10 cellular contexts compared by ENCODE assay signal in the genomic region with DNA sequence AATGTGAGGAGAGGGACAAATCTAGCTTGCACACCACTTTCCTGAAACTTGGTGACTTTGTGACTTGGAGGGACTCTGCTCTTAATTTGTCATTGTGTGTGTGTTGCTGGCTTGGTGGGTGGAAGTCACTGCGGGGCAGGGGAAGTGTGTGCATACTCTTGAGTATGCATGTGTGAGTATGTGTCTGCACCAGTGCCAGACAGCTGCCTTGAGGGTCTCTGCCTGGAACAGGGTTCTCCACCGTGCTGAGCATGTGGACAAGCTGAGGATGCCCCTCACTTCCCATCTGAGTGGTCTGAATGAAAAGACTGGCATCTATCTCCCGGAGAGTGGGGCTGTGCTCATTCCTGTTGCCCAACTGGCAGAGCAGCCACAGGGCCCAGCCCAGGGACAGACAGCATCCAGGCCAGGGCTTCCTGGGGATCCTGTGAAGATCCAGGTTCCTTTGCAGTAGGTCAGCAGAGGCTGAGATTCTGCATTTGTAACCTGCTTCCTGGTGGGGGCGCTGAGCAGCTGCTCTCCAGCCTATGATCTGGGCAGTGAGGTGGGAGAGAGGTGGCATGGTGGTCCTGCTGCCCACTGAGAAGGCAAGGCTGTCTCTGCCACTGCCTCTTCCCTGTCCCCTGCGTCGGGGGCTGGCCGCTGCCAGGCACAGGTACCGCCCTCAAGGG.
DNase-seq lines count a peak whose midpoint lies in the region; ATAC-seq and TF ChIP-seq lines count a peak whose summit lies in the region.
"Had no signal": no experiment of that assay in that cellular context is flagged by ENCODE, and none has a peak within 500 bp of the region (broad histone marks: within the 10 kb centered on the region; RNA-seq: fewer than 3 reads in every experiment).

No MANE protein-coding gene starts in this region.

- CTCF ChIA-PET in IMR-90 (lab: Yijun Ruan, JAX), result interaction anchor here (0.8 to 1.3 kb wide), 2 partner anchors 77 to 547 kb away, joined by 3 read pairs; no protein-coding TSS in a partner anchor

- H3K79me1 ChIP-seq in IMR-90 (ENCODE audit: low read depth in 1 of 2, low read length in 2 of 2), result no peaks in the 10 kb centered on the region

- DNase-seq in BE2C (no peak), IMR-90 (no peak), choroid plexus epithelial cell (ENCODE audit: low read depth) (no peak), NCI-H2029 (lab: John Stamatoyannopoulos, UW) (no peak), dedifferentiated amniotic fluid mesenchymal stem cell (ENCODE audit: extremely low spot score) (no peak)
- DNase-seq in stimulated activated CD4-positive, alpha-beta T cell treated with anti-CD3 and anti-CD28 coated beads, Interleukin-1b, Interleukin-23, amount 100 ng/mL, for 48 hours, result no peak
- DNase-seq: NCI-H1105, occipital lobe had no signal

- H3K27me3 ChIP-seq in BE2C, result no peaks in the 10 kb centered on the region
- no peaks in the 10 kb centered on the region for H3K27me3 ChIP-seq in IMR-90 (ENCODE audit: control insufficient read depth, insufficient read depth, low read length)

- H3K18ac ChIP-seq in IMR-90 (ENCODE audit: low read depth, low read length), result peak overlapping the region; percentile 74

- H4K5ac ChIP-seq in IMR-90 (ENCODE audit: low read depth, low read length), result peak overlapping the region; percentile 21; the same call in 1 of the 2 replicates

- no peaks in the 10 kb centered on the region for H3K36me3 ChIP-seq in BE2C
- H3K36me3 ChIP-seq in IMR-90 (ENCODE audit: control insufficient read depth, insufficient read depth, low read length), result no peaks in the 10 kb centered on the region
- no peaks in the 10 kb centered on the region for H3K36me3 ChIP-seq in mesodermal cell (ENCODE audit: control insufficient read depth, insufficient read depth, low read length)

- 78% methylated on average over 3 of the region's 8 CpGs; no CpG with 5 or more reads in 1 of the 2 experiments for WGBS in IMR-90 (ENCODE audit: extremely low coverage in 2 of 2, insufficient read length in 1 of 2), 2 experiments
- 59 to 63% methylated on average over 3 to 8 of the region's 8 CpGs for WGBS in mesodermal cell (ENCODE audit: insufficient coverage in 2 of 2), 2 experiments

- 0 out of 2 replicates have a peak overlapping the region, but pooled peaks have one; percentile 75 for H3K14ac ChIP-seq in IMR-90 (replicated peaks; ENCODE audit: low read depth, low read length)

- H2BK5ac ChIP-seq in IMR-90 (ENCODE audit: low read depth, low read length, poor library complexity, severe bottlenecking), result no peak overlapping the region

- dilution Hi-C loops in IMR-90 (cut with HindIII; ENCODE audit: low sequenced_read_pairs, unreplicated experiment), result no loop called here

- TF ChIP-seq CTCF in BE2C (IDR thresholded peaks at IDR 0.05; ENCODE audit: low read depth, low read length) (peak; percentile 43), IMR-90 (conservative IDR thresholded peaks at IDR 0.05; ENCODE audit: low read depth, low read length) (peak; percentile 35), choroid plexus epithelial cell (conservative IDR thresholded peaks at IDR 0.05; ENCODE audit: low read depth, low read length) (peak; percentile 54)

- TF ChIP-seq RAD21 in IMR-90 (IDR thresholded peaks at IDR 0.05; ENCODE audit: low read length), result peak; percentile 21; the same call in 1 of the 2 replicates

- H4K8ac ChIP-seq in IMR-90 (ENCODE audit: low read depth in 2 of 2, low read length in 2 of 2), result peak overlapping the region; percentile 34 to 70; a peak in 2 of 4 replicates

- H3K9ac ChIP-seq in IMR-90 (ENCODE audit: low read depth, low read length), result no peak overlapping the region

- in situ Hi-C loops in IMR-90 (cut with MboI; ENCODE audit: low sequenced_read_pairs), result no loop called here

- H4K20me1 ChIP-seq in IMR-90 (ENCODE audit: insufficient read depth, low read length), result no peaks in the 10 kb centered on the region

- H3K9me3 ChIP-seq in BE2C (no peaks in the 10 kb centered on the region), IMR-90 (ENCODE audit: control insufficient read depth, insufficient read depth, low read length) (no peaks in the 10 kb centered on the region), mesodermal cell (ENCODE audit: control insufficient read depth, low read length) (no peaks in the 10 kb centered on the region)

- intact Hi-C loops in IMR-90 (cut with micrococcal nuclease), result no loop called here

- peak overlapping the region; percentile 56 for H3K4ac ChIP-seq in IMR-90 (ENCODE audit: low read depth, low read length)

- peak overlapping the region; percentile 50 for H2AFZ ChIP-seq in IMR-90 (replicated peaks; ENCODE audit: low read length, poor library complexity)

- H2BK15ac ChIP-seq in IMR-90 (ENCODE audit: low read depth, low read length), result peak overlapping the region; percentile 77; the same call in 2 of the 3 replicates

- peak overlapping the region; percentile 96 for H2AK5ac ChIP-seq in IMR-90 (ENCODE audit: low read depth, low read length)

- peak overlapping the region; percentile 65 for H2BK120ac ChIP-seq in IMR-90 (ENCODE audit: low read depth, low read length)

- no peak overlapping the region for H3K56ac ChIP-seq in IMR-90 (ENCODE audit: extremely low read depth, insufficient read depth, low read length)

- no peak overlapping the region for H3K23ac ChIP-seq in IMR-90 (ENCODE audit: low read depth, low read length)

- H3K4me3 ChIP-seq in BE2C (ENCODE audit: low read depth, low read length), result no peak overlapping the region
- no peak overlapping the region for H3K4me3 ChIP-seq in IMR-90 (ENCODE audit: insufficient read depth, low read depth, low read length)
- H3K4me3 ChIP-seq in choroid plexus epithelial cell (ENCODE audit: low read depth, low read length), result no peak overlapping the region
- H3K4me3 ChIP-seq in mesodermal cell (ENCODE audit: extremely low read depth, insufficient read depth, low read length, poor library complexity, severe bottlenecking), result no peak overlapping the region

- no peak overlapping the region for H3K4me2 ChIP-seq in IMR-90 (ENCODE audit: low read depth, low read length)

- no TSS peak for BruUV-seq in IMR-90 (replicated peaks; lab: Mats Ljungman, UMichigan)

- H3K9me1 ChIP-seq in IMR-90 (ENCODE audit: insufficient read depth, low read length), result peaks cover 25% of the 10 kb centered on the region

- peaks cover 11% of the 10 kb centered on the region for H3K4me1 ChIP-seq in BE2C
- peaks cover 39% of the 10 kb centered on the region for H3K4me1 ChIP-seq in IMR-90 (ENCODE audit: control insufficient read depth, insufficient read depth, low read length)
- H3K4me1 ChIP-seq in mesodermal cell (ENCODE audit: control insufficient read depth, insufficient read depth, low read length, poor library complexity, severe bottlenecking), result peaks cover 78% of the 10 kb centered on the region

- H3K27ac ChIP-seq in IMR-90 (ENCODE audit: insufficient read depth, low read length) (no peak overlapping the region), mesodermal cell (ENCODE audit: low read depth, low read length, severe bottlenecking) (peak overlapping the region; percentile 17)

- no peak for ATAC-seq in IMR-90 (ENCODE audit: low read depth)
- no peak for ATAC-seq in HG03045 (IDR thresholded peaks at IDR 0.05; ENCODE audit: unreplicated experiment)

- TF ChIP-seq POLR2A in IMR-90 (IDR thresholded peaks at IDR 0.05; ENCODE audit: low read depth, low read length), result no peak

- peak overlapping the region; percentile 70 for H2AK9ac ChIP-seq in IMR-90 (replicated peaks; ENCODE audit: low read depth, low read length, poor library complexity)

- POLR2A ChIA-PET in IMR-90 (lab: Charles Lee; ENCODE audit: unreplicated experiment), result no interaction called here

- peak overlapping the region; percentile 50 for H2BK20ac ChIP-seq in IMR-90 (ENCODE audit: low read depth, low read length)

- H4K91ac ChIP-seq in IMR-90 (ENCODE audit: insufficient read depth, low read depth, low read length), result peak overlapping the region; percentile 58

TF ChIP-seq in IMR-90, 13 proteins besides CTCF, POLR2A, EP300 and RAD21:
- TF ChIP-seq NFE2L2 (IDR thresholded peaks at IDR 0.05; ENCODE audit: low read depth, low read length) (no peak), CEBPB (IDR thresholded peaks at IDR 0.05; ENCODE audit: low read depth, low read length) (no peak), FOS (IDR thresholded peaks at IDR 0.05; ENCODE audit: low read depth, low read length) (no peak), SMC3 (IDR thresholded peaks at IDR 0.05; ENCODE audit: low read depth, low read length) (no peak), MXI1 (IDR thresholded peaks at IDR 0.05; ENCODE audit: borderline replicate concordance, low read depth, low read length) (no peak), CHD1 (IDR thresholded peaks at IDR 0.05; ENCODE audit: low read depth, low read length) (no peak), RCOR1 (IDR thresholded peaks at IDR 0.05; ENCODE audit: insufficient replicate concordance, low read length) (no peak)
- TF ChIP-seq, protein P1, sequence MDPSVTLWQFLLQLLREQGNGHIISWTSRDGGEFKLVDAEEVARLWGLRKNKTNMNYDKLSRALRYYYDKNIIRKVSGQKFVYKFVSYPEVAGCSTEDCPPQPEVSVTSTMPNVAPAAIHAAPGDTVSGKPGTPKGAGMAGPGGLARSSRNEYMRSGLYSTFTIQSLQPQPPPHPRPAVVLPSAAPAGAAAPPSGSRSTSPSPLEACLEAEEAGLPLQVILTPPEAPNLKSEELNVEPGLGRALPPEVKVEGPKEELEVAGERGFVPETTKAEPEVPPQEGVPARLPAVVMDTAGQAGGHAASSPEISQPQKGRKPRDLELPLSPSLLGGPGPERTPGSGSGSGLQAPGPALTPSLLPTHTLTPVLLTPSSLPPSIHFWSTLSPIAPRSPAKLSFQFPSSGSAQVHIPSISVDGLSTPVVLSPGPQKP (IDR thresholded peaks at IDR 0.05; ENCODE audit: borderline replicate concordance, low read depth, low read length), result no peak
